Comparison of ENCODE assay signal across 8 cellular contexts in genomic region chr3:177345973-177346503, GRCh38.
DNase-seq lines count a peak whose midpoint lies in the region; ATAC-seq and TF ChIP-seq lines count a peak whose summit lies in the region.

No MANE protein-coding gene starts in this region.

- H3K36me3 ChIP-seq in spleen: no peaks in the 10 kb centered on the region

- H3K4me3 ChIP-seq in coronary artery (no peak overlapping the region), spleen (no peak overlapping the region)

- H3K4me1 ChIP-seq in spleen: peaks cover 17 to 48% (median 31%) of the 10 kb centered on the region in 6 donors

- peak; percentile 9 for ATAC-seq in HG03571 (IDR thresholded peaks at IDR 0.05; ENCODE audit: unreplicated experiment)

- no peak for TF ChIP-seq POLR2A in spleen (IDR thresholded peaks at IDR 0.05)

- DNase-seq in NCI-H1436 treated with DMSO at 0.1 percent for 48 hours (lab: John Stamatoyannopoulos, UW) (peak; percentile 84), NCI-H1436 (lab: John Stamatoyannopoulos, UW) (no peak), coronary artery (ENCODE audit: low spot score) (no peak), spleen (no peak), DMS53 (lab: John Stamatoyannopoulos, UW) (no peak), NCI-H146 treated with DMSO at 0.1 percent for 48 hours (lab: John Stamatoyannopoulos, UW; ENCODE audit: unreplicated experiment) (no peak), amygdala (lab: John Stamatoyannopoulos, UW) (no peak)

- H3K27ac ChIP-seq in coronary artery: peak overlapping the region; percentile 68 to 77
- peak overlapping the region; percentile 22 to 91 (median 82) for H3K27ac ChIP-seq in spleen

- no peaks in the 10 kb centered on the region for H3K27me3 ChIP-seq in spleen (replicated peaks in 1 of 7)

- TF ChIP-seq CTCF in coronary artery (IDR thresholded peaks at IDR 0.05): no peak
- TF ChIP-seq CTCF in spleen (IDR thresholded peaks at IDR 0.05 in 8 of 11, conservative IDR thresholded peaks at IDR 0.05 in 3 of 11): no peak

- no peaks in the 10 kb centered on the region for H3K9me3 ChIP-seq in spleen

- intact Hi-C loops in spleen (cut with DNase I; ENCODE audit: low total_unique reads): no loop called here
